In genomic region chr4:99301376-99302164, GRCh38 we compare ENCODE assay signal across 1 cellular context.
TF ChIP-seq lines count a peak whose summit lies in the region.

No MANE protein-coding gene starts in this region.

TF ChIP-seq in HepG2, 621 proteins besides CTCF, POLR2A, EP300 and RAD21:
- TF ChIP-seq HNRNPK (IDR thresholded peaks at IDR 0.05; ENCODE audit: low read depth, low read length, poor library complexity, severe bottlenecking) (no peak), CREBL2 (CRISPR knock-in tag; IDR thresholded peaks at IDR 0.05; ENCODE audit: borderline replicate concordance) (no peak), RFX3 (CRISPR knock-in tag; IDR thresholded peaks at IDR 0.05) (no peak), MAFF (IDR thresholded peaks at IDR 0.05; ENCODE audit: low read depth, low read length) (peak; percentile 58), PTBP1 (IDR thresholded peaks at IDR 0.05; ENCODE audit: low read depth, low read length, poor library complexity, severe bottlenecking) (no peak), HNRNPL (IDR thresholded peaks at IDR 0.05; ENCODE audit: low read depth, low read length) (no peak), ZNF549 (CRISPR knock-in tag; IDR thresholded peaks at IDR 0.05) (no peak), MAFK (conservative IDR thresholded peaks at IDR 0.05 in 1 of 2, IDR thresholded peaks at IDR 0.05 in 1 of 2; ENCODE audit: low read length in 2 of 2) (peak; percentile 32 to 75; a peak in 2 of 4 replicates), PCBP1 (IDR thresholded peaks at IDR 0.05; ENCODE audit: borderline replicate concordance, low read depth, low read length) (no peak), FOXM1 (CRISPR knock-in tag; IDR thresholded peaks at IDR 0.05) (no peak), GZF1 (CRISPR knock-in tag; IDR thresholded peaks at IDR 0.05) (no peak), ZNF629 (CRISPR knock-in tag; conservative IDR thresholded peaks at IDR 0.05) (no peak), KLF6 (CRISPR knock-in tag; IDR thresholded peaks at IDR 0.05) (no peak), ZNF354B (CRISPR knock-in tag; IDR thresholded peaks at IDR 0.05) (no peak)
- TF ChIP-seq, protein P1, sequence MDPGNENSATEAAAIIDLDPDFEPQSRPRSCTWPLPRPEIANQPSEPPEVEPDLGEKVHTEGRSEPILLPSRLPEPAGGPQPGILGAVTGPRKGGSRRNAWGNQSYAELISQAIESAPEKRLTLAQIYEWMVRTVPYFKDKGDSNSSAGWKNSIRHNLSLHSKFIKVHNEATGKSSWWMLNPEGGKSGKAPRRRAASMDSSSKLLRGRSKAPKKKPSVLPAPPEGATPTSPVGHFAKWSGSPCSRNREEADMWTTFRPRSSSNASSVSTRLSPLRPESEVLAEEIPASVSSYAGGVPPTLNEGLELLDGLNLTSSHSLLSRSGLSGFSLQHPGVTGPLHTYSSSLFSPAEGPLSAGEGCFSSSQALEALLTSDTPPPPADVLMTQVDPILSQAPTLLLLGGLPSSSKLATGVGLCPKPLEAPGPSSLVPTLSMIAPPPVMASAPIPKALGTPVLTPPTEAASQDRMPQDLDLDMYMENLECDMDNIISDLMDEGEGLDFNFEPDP (CRISPR knock-in tag; conservative IDR thresholded peaks at IDR 0.05): no peak
- TF ChIP-seq, protein P2, sequence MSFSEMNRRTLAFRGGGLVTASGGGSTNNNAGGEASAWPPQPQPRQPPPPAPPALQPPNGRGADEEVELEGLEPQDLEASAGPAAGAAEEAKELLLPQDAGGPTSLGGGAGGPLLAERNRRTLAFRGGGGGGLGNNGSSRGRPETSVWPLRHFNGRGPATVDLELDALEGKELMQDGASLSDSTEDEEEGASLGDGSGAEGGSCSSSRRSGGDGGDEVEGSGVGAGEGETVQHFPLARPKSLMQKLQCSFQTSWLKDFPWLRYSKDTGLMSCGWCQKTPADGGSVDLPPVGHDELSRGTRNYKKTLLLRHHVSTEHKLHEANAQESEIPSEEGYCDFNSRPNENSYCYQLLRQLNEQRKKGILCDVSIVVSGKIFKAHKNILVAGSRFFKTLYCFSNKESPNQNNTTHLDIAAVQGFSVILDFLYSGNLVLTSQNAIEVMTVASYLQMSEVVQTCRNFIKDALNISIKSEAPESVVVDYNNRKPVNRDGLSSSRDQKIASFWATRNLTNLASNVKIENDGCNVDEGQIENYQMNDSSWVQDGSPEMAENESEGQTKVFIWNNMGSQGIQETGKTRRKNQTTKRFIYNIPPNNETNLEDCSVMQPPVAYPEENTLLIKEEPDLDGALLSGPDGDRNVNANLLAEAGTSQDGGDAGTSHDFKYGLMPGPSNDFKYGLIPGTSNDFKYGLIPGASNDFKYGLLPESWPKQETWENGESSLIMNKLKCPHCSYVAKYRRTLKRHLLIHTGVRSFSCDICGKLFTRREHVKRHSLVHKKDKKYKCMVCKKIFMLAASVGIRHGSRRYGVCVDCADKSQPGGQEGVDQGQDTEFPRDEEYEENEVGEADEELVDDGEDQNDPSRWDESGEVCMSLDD (CRISPR knock-in tag; IDR thresholded peaks at IDR 0.05; ENCODE audit: borderline replicate concordance): no peak
TF ChIP-seq in HepG2: peak in this region for 2.
